ENCODE assay signal across 1 cellular context in genomic region chr1:43979261-43979527, GRCh38.
TF ChIP-seq lines count a peak whose summit lies in the region.

No MANE protein-coding gene starts in this region.

TF ChIP-seq in GM12878, 131 proteins besides CTCF, POLR2A, EP300 and RAD21:
- TF ChIP-seq ZSCAN29 (IDR thresholded peaks at IDR 0.05) (no peak), IKZF1 (conservative IDR thresholded peaks at IDR 0.05) (no peak), SREBF1 (IDR thresholded peaks at IDR 0.05; ENCODE audit: low read length) (no peak), REST (IDR thresholded peaks at IDR 0.05; ENCODE audit: low read depth, low read length) (no peak), CBFB (IDR thresholded peaks at IDR 0.05; ENCODE audit: low read depth) (no peak), ESRRA (IDR thresholded peaks at IDR 0.05; ENCODE audit: low read length) (no peak), HDGF (IDR thresholded peaks at IDR 0.05) (no peak), E2F4 (IDR thresholded peaks at IDR 0.05; ENCODE audit: low read depth, low read length) (no peak), SREBF2 (IDR thresholded peaks at IDR 0.05; ENCODE audit: low read length) (no peak)
